In the genomic region with DNA sequence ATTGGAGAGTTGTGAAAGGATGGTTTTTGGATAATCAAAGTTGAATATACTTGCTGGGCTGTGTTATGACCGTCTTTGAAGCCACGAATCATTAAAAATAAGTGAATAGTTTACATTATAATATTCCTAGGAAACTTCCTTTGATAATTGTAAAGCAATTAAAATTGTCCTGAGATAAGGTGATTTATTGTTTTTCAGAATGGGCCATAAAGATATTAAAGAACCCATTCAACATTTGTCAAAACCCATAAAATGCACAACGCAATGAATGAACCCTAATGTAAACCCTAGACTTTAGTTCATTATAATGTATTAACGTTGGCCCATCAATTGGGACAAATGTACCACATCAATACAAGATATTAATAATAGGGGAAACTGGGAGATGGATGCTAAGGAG, we compare ENCODE assay signal across 21 cellular contexts.
"Had no signal": no experiment of that assay in that cellular context is flagged by ENCODE, and none has a peak within 500 bp of the region (broad histone marks: within the 10 kb centered on the region; RNA-seq: fewer than 3 reads in every experiment).

No MANE protein-coding gene starts in this region.

- H3K4me2 ChIP-seq: hepatocyte, SK-N-SH had no signal

- H3K36me3 Mint-ChIP-seq: activated CD4-positive, alpha-beta memory T cell treated with anti-CD3 and anti-CD28 coated beads for 36 hours; activated naive CD8-positive, alpha-beta T cell treated with anti-CD3 and anti-CD28 coated beads for 36 hours; type B pancreatic cell had no signal

- ATAC-seq: foreskin keratinocyte; stimulated activated naive CD8-positive, alpha-beta T cell treated with anti-CD3 and anti-CD28 coated beads, Interleukin-15, Interleukin-2, amounts not matched to agents 100 U/mL and 50 U/mL, for 24 hours had no signal

- H3K27me3 Mint-ChIP-seq: activated CD4-positive, alpha-beta memory T cell treated with anti-CD3 and anti-CD28 coated beads for 36 hours; activated naive CD8-positive, alpha-beta T cell treated with anti-CD3 and anti-CD28 coated beads for 36 hours had no signal

- H3K4me1 Mint-ChIP-seq: immature natural killer cell had no signal

- H3K9me3 ChIP-seq: SK-N-SH had no signal

- FAIRE-seq: endometrium had no signal

- H3K9ac ChIP-seq: SK-N-SH had no signal

- H3K27ac Mint-ChIP-seq: activated CD4-positive, alpha-beta memory T cell treated with anti-CD3 and anti-CD28 coated beads for 36 hours; activated naive CD8-positive, alpha-beta T cell treated with anti-CD3 and anti-CD28 coated beads for 36 hours; dendritic cell treated with granulocyte-macrophage colony-stimulating factor and Interleukin-4, amounts not matched to agents 40 ng/mL and 50 ng/mL, for 4 days; immature natural killer cell; progenitor cell of endocrine pancreas; type B pancreatic cell had no signal

- DNase-seq: activated CD4-positive, alpha-beta memory T cell treated with anti-CD3 and anti-CD28 coated beads for 36 hours; activated CD4-positive, alpha-beta T cell treated with anti-CD3 and anti-CD28 coated beads for 48 hours; activated naive CD4-positive, alpha-beta T cell treated with Interleukin-2 at 50 U/mL for 16 hours; activated naive CD8-positive, alpha-beta T cell treated with anti-CD3 and anti-CD28 coated beads for 36 hours; activated T-cell treated with anti-CD3 and anti-CD28 coated beads, Interleukin-2, amount 50 U/mL, for 48 hours; amniotic stem cell; cerebellar nuclear complex; effector CD4-positive, alpha-beta T cell; foreskin keratinocyte; glutamatergic neuron; immature natural killer cell; nucleus accumbens; SK-N-SH; stimulated activated CD4-positive, alpha-beta T cell treated with anti-CD3 and anti-CD28 coated beads, Interleukin-12 subunit alpha, Interleukin-12 subunit beta, amount 100 ng/mL, for 4 hours; stimulated activated CD4-positive, alpha-beta T cell treated with anti-CD3 and anti-CD28 coated beads, Interleukin-4, amount 100 ng/mL, for 4 hours; stimulated activated naive CD8-positive, alpha-beta T cell treated with anti-CD3 and anti-CD28 coated beads, Interleukin-15, Interleukin-2, amounts not matched to agents 100 U/mL and 50 U/mL, for 24 hours had no signal

- H3K4me3 Mint-ChIP-seq: activated CD4-positive, alpha-beta memory T cell treated with anti-CD3 and anti-CD28 coated beads for 36 hours; activated naive CD8-positive, alpha-beta T cell treated with anti-CD3 and anti-CD28 coated beads for 36 hours; dendritic cell treated with granulocyte-macrophage colony-stimulating factor and Interleukin-4, amounts not matched to agents 40 ng/mL and 50 ng/mL, for 4 days; immature natural killer cell; type B pancreatic cell had no signal

- H3K27me3 ChIP-seq: foreskin keratinocyte, hepatocyte had no signal

- H2AFZ ChIP-seq: hepatocyte had no signal

- H3K9me3 Mint-ChIP-seq: activated CD4-positive, alpha-beta memory T cell treated with anti-CD3 and anti-CD28 coated beads for 36 hours; activated naive CD8-positive, alpha-beta T cell treated with anti-CD3 and anti-CD28 coated beads for 36 hours; dendritic cell treated with granulocyte-macrophage colony-stimulating factor and Interleukin-4, amounts not matched to agents 40 ng/mL and 50 ng/mL, for 4 days; immature natural killer cell had no signal

- H3K27ac ChIP-seq: foreskin keratinocyte, hepatocyte had no signal

- H3K79me2 ChIP-seq: hepatocyte had no signal

- H3K4me3 ChIP-seq: hepatocyte had no signal
